ENCODE assay signal across 10 cellular contexts in genomic region chr9:1231998-1232919, GRCh38.
DNase-seq lines count a peak whose midpoint lies in the region; ATAC-seq and TF ChIP-seq lines count a peak whose summit lies in the region.
"Had no signal": no experiment of that assay in that cellular context is flagged by ENCODE, and none has a peak within 500 bp of the region (broad histone marks: within the 10 kb centered on the region; RNA-seq: fewer than 3 reads in every experiment).

No MANE protein-coding gene starts in this region.

- DNase-seq in AG20443 (ENCODE audit: low spot score) (peak; percentile 73), chondrocyte (ENCODE audit: low spot score) (no peak), mucosa of descending colon (peak in 2 of 3 donors; percentile 24 to 51), T-helper 1 cell (no peak), vagina (ENCODE audit: extremely low spot score in 2 of 2) (no peak)
- DNase-seq in stimulated activated naive CD4-positive, alpha-beta T cell (lab: John Stamatoyannopoulos, UW): no peak
- DNase-seq: effector CD8-positive, alpha-beta T cell; T-helper 9 cell had no signal

- no peaks in the 10 kb centered on the region for H3K27me3 ChIP-seq in vagina

- H3K4me1 ChIP-seq in mucosa of descending colon (ENCODE audit: low read depth) (no peaks in the 10 kb centered on the region), vagina (no peaks in the 10 kb centered on the region)

- H3K4me3 ChIP-seq in mucosa of descending colon (no peak overlapping the region), vagina (no peak overlapping the region)

- peaks cover 20% of the 10 kb centered on the region for H3K4me1 Mint-ChIP-seq in chondrocyte (ENCODE audit: low read depth)
- no peaks in the 10 kb centered on the region for H3K4me1 Mint-ChIP-seq in activated T-helper 17 cell treated with anti-CD3 and anti-CD28 coated beads, Interleukin-2, amount 50 U/mL, for 72 hours

- H3K36me3 ChIP-seq in mucosa of descending colon (ENCODE audit: low read depth): no peaks in the 10 kb centered on the region
- H3K36me3 ChIP-seq in vagina: no peaks in the 10 kb centered on the region

- no peaks in the 10 kb centered on the region for H3K9me3 ChIP-seq in mucosa of descending colon
- H3K9me3 ChIP-seq in vagina: no peaks in the 10 kb centered on the region

- no peak for TF ChIP-seq POLR2A in vagina (IDR thresholded peaks at IDR 0.05)

- TF ChIP-seq CTCF in chondrocyte (IDR thresholded peaks at IDR 0.05) (no peak), mucosa of descending colon (IDR thresholded peaks at IDR 0.05) (no peak), vagina (IDR thresholded peaks at IDR 0.05) (no peak)

- peaks cover 3% of the 10 kb centered on the region for H3K9me3 Mint-ChIP-seq in chondrocyte (ENCODE audit: low read depth)
- H3K9me3 Mint-ChIP-seq in activated T-helper 17 cell treated with anti-CD3 and anti-CD28 coated beads, Interleukin-2, amount 50 U/mL, for 72 hours: no peaks in the 10 kb centered on the region

- intact Hi-C loops in mucosa of descending colon (cut with DNase I, micrococcal nuclease): no loop called here
- intact Hi-C loops in vagina (cut with DNase I): no loop called here

- H3K27ac Mint-ChIP-seq in chondrocyte (ENCODE audit: unreplicated experiment): peak overlapping the region; percentile 14
- H3K27ac Mint-ChIP-seq in activated T-helper 17 cell treated with anti-CD3 and anti-CD28 coated beads, Interleukin-2, amount 50 U/mL, for 72 hours: no peak overlapping the region

- peak; percentile 89 for ATAC-seq in HG03354 (IDR thresholded peaks at IDR 0.05; ENCODE audit: poor library complexity, severe bottlenecking, unreplicated experiment)
- peak; percentile 85 for ATAC-seq in mucosa of descending colon
- ATAC-seq in activated T-helper 17 cell treated with anti-CD3 and anti-CD28 coated beads, Interleukin-2, amount 50 U/mL, for 72 hours (replicated peaks): no peak

- H3K27ac ChIP-seq in vagina: no peak overlapping the region

- no peaks in the 10 kb centered on the region for H3K36me3 Mint-ChIP-seq in chondrocyte (ENCODE audit: low read depth)
- no peaks in the 10 kb centered on the region for H3K36me3 Mint-ChIP-seq in activated T-helper 17 cell treated with anti-CD3 and anti-CD28 coated beads, Interleukin-2, amount 50 U/mL, for 72 hours (ENCODE audit: low read depth)

- no peaks in the 10 kb centered on the region for H3K27me3 Mint-ChIP-seq in chondrocyte (ENCODE audit: low read depth)
- H3K27me3 Mint-ChIP-seq in activated T-helper 17 cell treated with anti-CD3 and anti-CD28 coated beads, Interleukin-2, amount 50 U/mL, for 72 hours: no peaks in the 10 kb centered on the region

- H3K4me3 Mint-ChIP-seq in chondrocyte (ENCODE audit: unreplicated experiment): no peak overlapping the region
- no peak overlapping the region for H3K4me3 Mint-ChIP-seq in activated T-helper 17 cell treated with anti-CD3 and anti-CD28 coated beads, Interleukin-2, amount 50 U/mL, for 72 hours

Comparison
In these comparisons a context has a peak if more than half of its experiments do, and no peak if none do; other contexts are left out.
1. DNase-seq: peak in AG20443 (single experiment) and mucosa of descending colon (2 of 3); none in chondrocyte (single experiment), T-helper 1 cell (0 of 5), vagina (0 of 2) and stimulated activated naive CD4-positive, alpha-beta T cell (0 of 6).